ENCODE assay signal across 9 cellular contexts in the genomic region with DNA sequence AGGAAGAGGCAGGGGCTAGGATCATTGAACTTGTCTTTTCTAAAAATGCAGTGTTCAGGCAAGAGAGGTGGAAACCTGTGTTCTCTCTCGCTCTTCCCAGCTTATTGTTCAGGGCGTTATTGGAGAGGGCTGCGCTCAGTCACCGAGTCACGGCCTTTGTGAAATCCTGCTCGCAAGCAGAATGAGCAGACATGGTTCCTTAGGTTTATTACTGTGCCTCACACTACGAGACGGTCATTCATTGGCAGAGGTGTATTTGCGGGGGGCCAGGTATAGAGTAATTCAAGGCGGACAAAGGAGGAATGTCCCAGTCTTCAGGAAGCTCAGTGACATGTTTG. TPM values are rescaled to one million over a fixed set of nuclear protein-coding genes. Genes with fewer than 3 reads are reported as not detected.
A peak's percentile ranks its signal among the peaks of the same experiment; 100 is the strongest.
DNase-seq lines count a peak whose midpoint lies in the region; ATAC-seq, FAIRE-seq and TF ChIP-seq lines count a peak whose summit lies in the region.
"Had no signal": no experiment of that assay in that cellular context is flagged by ENCODE, and none has a peak within 500 bp of the region (broad histone marks: within the 10 kb centered on the region; RNA-seq: fewer than 3 reads in every experiment).

No MANE protein-coding gene starts in this region.

- TF ChIP-seq CTCF in astrocyte (IDR thresholded peaks at IDR 0.05; ENCODE audit: insufficient read depth, low read depth, low read length) (no peak), HepG2 (CRISPR knock-in tag; IDR thresholded peaks at IDR 0.05) (no peak), tibial artery (IDR thresholded peaks at IDR 0.05) (no peak)

- H3K27ac Mint-ChIP-seq in CD4-positive, alpha-beta memory T cell, result peak overlapping the region; percentile 91 to 99 (median 98)
- peak overlapping the region; percentile 97 for H3K27ac Mint-ChIP-seq in astrocyte (ENCODE audit: unreplicated experiment)

- DNase-seq in CD4-positive, alpha-beta memory T cell, result no peak
- DNase-seq in astrocyte (ENCODE audit: low read depth) (no peak), HepG2 (ENCODE audit: low spot score) (no peak), tibial artery (no peak), dedifferentiated amniotic fluid mesenchymal stem cell (ENCODE audit: extremely low spot score) (no peak), NCI-H748 (lab: John Stamatoyannopoulos, UW; ENCODE audit: unreplicated experiment) (no peak), NCI-H748 treated with DMSO at 0.1 percent for 48 hours (lab: John Stamatoyannopoulos, UW) (no peak)

- H2AFZ ChIP-seq in astrocyte (ENCODE audit: low read depth, low read length), result peak overlapping the region; percentile 82
- H2AFZ ChIP-seq in HepG2 (ENCODE audit: low read length), result no peak overlapping the region

- CTCF ChIA-PET in CD4-positive, alpha-beta memory T cell (lab: Charles Lee; ENCODE audit: partially characterized antibody), result interaction anchor here (0.7 to 3.0 kb wide), 15 partner anchors 9 to 116 kb away, joined by 3 to 12 read pairs (median 4); partner anchors contain the start of genes ALKBH4 and LRWD1
- CTCF ChIA-PET in HepG2 (lab: Yijun Ruan, JAX; ENCODE audit: low intra/inter-chr PET ratio, low total read pairs), result no interaction called here

- intact Hi-C loops in CD4-positive, alpha-beta memory T cell (cut with micrococcal nuclease), result loop anchor here (5.0 kb wide), 1 partner anchor 352 kb away; the partner anchor contains the start of gene FAM185A
- intact Hi-C loops in HepG2 (cut with micrococcal nuclease; ENCODE audit: unreplicated experiment) (no loop called here), tibial artery (cut with DNase I; ENCODE audit: low total_unique reads) (no loop called here)

- H3K36me3 ChIP-seq in CD4-positive, alpha-beta memory T cell (ENCODE audit: insufficient read depth, low read length), result peaks cover 12% of the 10 kb centered on the region
- H3K36me3 ChIP-seq in astrocyte (ENCODE audit: insufficient read depth, low read length), result peaks cover 24% of the 10 kb centered on the region
- H3K36me3 ChIP-seq in HepG2 (replicated peaks in 1 of 2; ENCODE audit: control insufficient read depth in 1 of 2, insufficient read depth in 2 of 2, low read length in 2 of 2), result peaks cover 5 to 29% of the 10 kb centered on the region in 2 experiments; a peak in 3 of 5 replicates
- H3K36me3 ChIP-seq in tibial artery, result peaks cover 11 to 29% (median 14%) of the 10 kb centered on the region in 3 donors

- H3K9ac ChIP-seq in astrocyte (ENCODE audit: low read length) (peak overlapping the region; percentile 98), HepG2 (ENCODE audit: insufficient read depth, low read depth, low read length) (peak overlapping the region; percentile 57)

- TF ChIP-seq EP300 in HepG2 (IDR thresholded peaks at IDR 0.05; ENCODE audit: low read depth in 2 of 2, low read length in 2 of 2) (no peak), HepG2 (CRISPR knock-in tag; IDR thresholded peaks at IDR 0.05; ENCODE audit: borderline replicate concordance) (no peak)

- POLR2A ChIA-PET in CD4-positive, alpha-beta memory T cell (lab: Charles Lee; ENCODE audit: partially characterized antibody), result interaction anchor here (0.7 to 4.7 kb wide), 17 partner anchors 8 to 679 kb away, joined by 3 to 37 read pairs (median 7); partner anchors contain the start of genes ALKBH4, ARMC10, FAM185A and FBXL13
- POLR2A ChIA-PET in HepG2 (lab: Yijun Ruan, JAX), result interaction anchor here (0.6 to 1.7 kb wide), 3 partner anchors 10 to 1143 kb away, joined by 3 to 6 read pairs (median 3); no protein-coding TSS in a partner anchor

- WGBS in HepG2 (ENCODE audit: low lambda C conversion rate), result 66% methylated on average over 10 of the region's 10 CpGs

- no peak; a peak in 1 of 4 replicates for TF ChIP-seq POLR2A in HepG2 (IDR thresholded peaks at IDR 0.05; ENCODE audit: insufficient read depth in 1 of 2, low read depth in 2 of 2, low read length in 2 of 2)

- H3K9me3 Mint-ChIP-seq in CD4-positive, alpha-beta memory T cell, result no peaks in the 10 kb centered on the region
- H3K9me3 Mint-ChIP-seq in astrocyte (ENCODE audit: unreplicated experiment), result no peaks in the 10 kb centered on the region

- peaks cover 11% of the 10 kb centered on the region for H4K20me1 ChIP-seq in astrocyte (ENCODE audit: insufficient read depth, low read length)
- peaks cover 4% of the 10 kb centered on the region; the same call in 1 of the 2 replicates for H4K20me1 ChIP-seq in HepG2 (ENCODE audit: insufficient read depth, low read length)

- H3K27me3 Mint-ChIP-seq in CD4-positive, alpha-beta memory T cell, result no peaks in the 10 kb centered on the region
- no peaks in the 10 kb centered on the region for H3K27me3 Mint-ChIP-seq in astrocyte (ENCODE audit: low read depth, unreplicated experiment)

- H3K9me3 ChIP-seq in CD4-positive, alpha-beta memory T cell (ENCODE audit: control insufficient read depth in 1 of 2, low read length in 2 of 2), result no peaks in the 10 kb centered on the region
- no peaks in the 10 kb centered on the region for H3K9me3 ChIP-seq in astrocyte (ENCODE audit: insufficient read depth, low read depth, low read length)
- H3K9me3 ChIP-seq in HepG2 (ENCODE audit: low read length), result no peaks in the 10 kb centered on the region
- H3K9me3 ChIP-seq in tibial artery, result no peaks in the 10 kb centered on the region

- peaks cover 17% of the 10 kb centered on the region for H3K4me1 ChIP-seq in CD4-positive, alpha-beta memory T cell (ENCODE audit: insufficient read depth, low read length)
- H3K4me1 ChIP-seq in astrocyte (ENCODE audit: insufficient read depth, low read length), result peaks cover 19% of the 10 kb centered on the region
- peaks cover 17% of the 10 kb centered on the region for H3K4me1 ChIP-seq in HepG2 (ENCODE audit: insufficient read depth, low read length)
- H3K4me1 ChIP-seq in tibial artery, result peaks cover 0 to 17% (median 10%) of the 10 kb centered on the region in 4 donors

- peaks cover 18 to 24% of the 10 kb centered on the region in 2 donors for H3K36me3 Mint-ChIP-seq in CD4-positive, alpha-beta memory T cell
- H3K36me3 Mint-ChIP-seq in astrocyte (ENCODE audit: low read depth, unreplicated experiment), result peaks cover 11% of the 10 kb centered on the region

- H3K4me3 ChIP-seq in CD4-positive, alpha-beta memory T cell (ENCODE audit: low read length in 2 of 2), result peak overlapping the region; percentile 67 to 97
- H3K4me3 ChIP-seq in astrocyte (ENCODE audit: insufficient read depth, low read depth, low read length) (peak overlapping the region; percentile 94), HepG2 (replicated peaks in 1 of 3; ENCODE audit: insufficient read depth in 1 of 3, low read depth in 2 of 3, low read length in 3 of 3) (peak overlapping the region; percentile 63 to 90 (median 87); a peak in 5 of 6 replicates), tibial artery (peak overlapping the region; percentile 74 to 95)

- H3K4me1 Mint-ChIP-seq in CD4-positive, alpha-beta memory T cell, result peaks cover 15 to 30% (median 18%) of the 10 kb centered on the region in 4 donors
- H3K4me1 Mint-ChIP-seq in astrocyte (ENCODE audit: low read depth, unreplicated experiment), result peaks cover 18% of the 10 kb centered on the region

- H3K79me2 ChIP-seq in astrocyte (ENCODE audit: insufficient read depth, low read length) (peaks cover 18% of the 10 kb centered on the region), HepG2 (ENCODE audit: insufficient read depth, low read length) (peaks cover 9% of the 10 kb centered on the region)

- peak overlapping the region; percentile 96 to 99 (median 96) for H3K4me3 Mint-ChIP-seq in CD4-positive, alpha-beta memory T cell
- H3K4me3 Mint-ChIP-seq in astrocyte (ENCODE audit: unreplicated experiment), result peak overlapping the region; percentile 95

- in situ Hi-C loops in HepG2 (cut with HindIII; ENCODE audit: extremely low pct_ligation_motif_present, low pct_unique_long_range_greater_than_20kb), result no loop called here

- no peaks in the 10 kb centered on the region for H3K27me3 ChIP-seq in CD4-positive, alpha-beta memory T cell (ENCODE audit: insufficient read depth, low read length)
- H3K27me3 ChIP-seq in astrocyte (ENCODE audit: insufficient read depth, low read length), result no peaks in the 10 kb centered on the region
- no peaks in the 10 kb centered on the region for H3K27me3 ChIP-seq in HepG2 (ENCODE audit: control insufficient read depth in 1 of 2, insufficient read depth in 2 of 2, low read length in 2 of 2)
- no peaks in the 10 kb centered on the region for H3K27me3 ChIP-seq in tibial artery

- H3K4me2 ChIP-seq in astrocyte (ENCODE audit: low read length) (peak overlapping the region; percentile 93), HepG2 (ENCODE audit: low read depth, low read length) (peak overlapping the region; percentile 88)

- no TSS peak for BruUV-seq in HepG2 (replicated peaks; lab: Mats Ljungman, UMichigan)

- TF ChIP-seq RAD21 in HepG2 (CRISPR knock-in tag; IDR thresholded peaks at IDR 0.05), result no peak

- FAIRE-seq in astrocyte (lab: Jason Lieb, UNC) (no peak), HepG2 (lab: Jason Lieb, UNC) (no peak)

- ATAC-seq in HG03095 (IDR thresholded peaks at IDR 0.05; ENCODE audit: unreplicated experiment), result peak; percentile 3
- peak; percentile 35 for ATAC-seq in HepG2

- H3K27ac ChIP-seq in CD4-positive, alpha-beta memory T cell (ENCODE audit: low read depth, low read length), result peak overlapping the region; percentile 91
- peak overlapping the region; percentile 86 for H3K27ac ChIP-seq in astrocyte (ENCODE audit: low read depth, low read length)
- peak overlapping the region; percentile 54 for H3K27ac ChIP-seq in HepG2 (ENCODE audit: extremely low read length, insufficient read depth, low read length)
- H3K27ac ChIP-seq in tibial artery, result peak overlapping the region; percentile 81 to 85

RNA-seq across cellular contexts. Expression of gene PRKRIP1, which starts 0.6 kb away (rescaled TPM):
- 10 to 100 TPM; 43.2 to 47.6 TPM for total RNA-seq in CD4-positive, alpha-beta memory T cell
- 10 to 100 TPM in 1 of 2 donors, 1 to 10 TPM in 1; 9.7 to 21.7 TPM for polyA plus RNA-seq in CD4-positive, alpha-beta memory T cell
- total RNA-seq in astrocyte (35.1 and 37.3 TPM in 2 replicates), HepG2 (2016; rRNA removed; fragmentation: Illumina TruSeq; extraction: Trizol) (13.2 and 16.8 TPM in 2 replicates)
- total RNA-seq in HepG2 (2016; cell fraction: cytosol; rRNA removed; fragmentation: Illumina TruSeq; extraction: Trizol; ENCODE audit: low read depth), result 6.5 and 6.6 TPM in 2 replicates
- 12.1 and 15.9 TPM in 2 replicates for total RNA-seq in HepG2 (2016; cell fraction: insoluble cytoplasmic fraction; rRNA removed; fragmentation: Illumina TruSeq; extraction: Trizol)
- total RNA-seq in HepG2 (2016; cell fraction: membrane; rRNA removed; fragmentation: Illumina TruSeq; extraction: Trizol), result 7.9 and 8.7 TPM in 2 replicates
- 11.8 and 15.0 TPM in 2 replicates for total RNA-seq in HepG2 (2016; cell fraction: nucleus; rRNA removed; fragmentation: Illumina TruSeq; extraction: Trizol)
- polyA plus RNA-seq in HepG2 (2011; rRNA removed), result 13.2 and 16.4 TPM in 2 replicates
- 10.2 and 11.6 TPM in 2 replicates for polyA plus RNA-seq in HepG2 (2011; cell fraction: cytosol; rRNA removed)
- polyA plus RNA-seq in HepG2 (2011; cell fraction: nucleus; rRNA removed), result 65.4 and 70.0 TPM in 2 replicates
- polyA plus RNA-seq in HepG2 (2012), result 14.2 and 15.7 TPM in 2 replicates
- 4.3 and 5.8 TPM in 2 replicates for polyA plus RNA-seq in HepG2 (2016; cell fraction: cytosol; fragmentation: Illumina TruSeq; extraction: Trizol; ENCODE audit: low read depth)
- 15.0 TPM in 2 replicates for polyA plus RNA-seq in HepG2 (2016; cell fraction: insoluble cytoplasmic fraction; fragmentation: Illumina TruSeq; extraction: Trizol; ENCODE audit: low read depth)
- polyA plus RNA-seq in HepG2 (2016; cell fraction: membrane; fragmentation: Illumina TruSeq; extraction: Trizol; ENCODE audit: low read depth), result 6.4 and 7.8 TPM in 2 replicates
- 40.8 and 41.7 TPM in 2 replicates for polyA plus RNA-seq in HepG2 (2016; cell fraction: nucleus; fragmentation: Illumina TruSeq; extraction: Trizol; ENCODE audit: insufficient read depth, low read depth)
- 6.2 and 6.6 TPM in 2 replicates for polyA minus RNA-seq in HepG2 (2011; rRNA and poly(A)+ RNA removed; ENCODE audit: low replicate concordance)
- polyA minus RNA-seq in HepG2 (2011; cell fraction: cytosol; rRNA and poly(A)+ RNA removed), result 3.4 and 4.0 TPM in 2 replicates
- 14.5 and 17.1 TPM in 2 replicates for polyA minus RNA-seq in HepG2 (2011; cell fraction: nucleus; rRNA and poly(A)+ RNA removed)

RNA-seq across cellular contexts. Expression of gene ORAI2, which starts 37.8 kb away (rescaled TPM):
- 10 to 100 TPM; 29.0 to 31.6 TPM for total RNA-seq in CD4-positive, alpha-beta memory T cell
- polyA plus RNA-seq in CD4-positive, alpha-beta memory T cell, result 10 to 100 TPM; 42.9 to 53.3 TPM
- total RNA-seq in astrocyte, result 57.6 and 64.4 TPM in 2 replicates
- total RNA-seq in HepG2 (2016; rRNA removed; fragmentation: Illumina TruSeq; extraction: Trizol), result 6.0 and 6.1 TPM in 2 replicates
- total RNA-seq in HepG2 (2016; cell fraction: cytosol; rRNA removed; fragmentation: Illumina TruSeq; extraction: Trizol; ENCODE audit: low read depth), result 2.1 and 3.0 TPM in 2 replicates
- total RNA-seq in HepG2 (2016; cell fraction: insoluble cytoplasmic fraction; rRNA removed; fragmentation: Illumina TruSeq; extraction: Trizol), result 3.2 and 5.4 TPM in 2 replicates
- 6.5 and 8.2 TPM in 2 replicates for total RNA-seq in HepG2 (2016; cell fraction: membrane; rRNA removed; fragmentation: Illumina TruSeq; extraction: Trizol)
- total RNA-seq in HepG2 (2016; cell fraction: nucleus; rRNA removed; fragmentation: Illumina TruSeq; extraction: Trizol), result 2.8 and 3.3 TPM in 2 replicates
- polyA plus RNA-seq in HepG2 (2011; rRNA removed), result 3.0 and 5.6 TPM in 2 replicates
- 4.7 and 7.5 TPM in 2 replicates for polyA plus RNA-seq in HepG2 (2011; cell fraction: cytosol; rRNA removed)
- 4.1 and 5.2 TPM in 2 replicates for polyA plus RNA-seq in HepG2 (2011; cell fraction: nucleus; rRNA removed)
- 2.1 and 3.0 TPM in 2 replicates for polyA plus RNA-seq in HepG2 (2012)
- 3.6 and 4.2 TPM in 2 replicates for polyA plus RNA-seq in HepG2 (2016; cell fraction: cytosol; fragmentation: Illumina TruSeq; extraction: Trizol; ENCODE audit: low read depth)
- polyA plus RNA-seq in HepG2 (2016; cell fraction: insoluble cytoplasmic fraction; fragmentation: Illumina TruSeq; extraction: Trizol; ENCODE audit: low read depth), result 4.2 and 4.4 TPM in 2 replicates
- 7.2 and 7.3 TPM in 2 replicates for polyA plus RNA-seq in HepG2 (2016; cell fraction: membrane; fragmentation: Illumina TruSeq; extraction: Trizol; ENCODE audit: low read depth)
- polyA plus RNA-seq in HepG2 (2016; cell fraction: nucleus; fragmentation: Illumina TruSeq; extraction: Trizol; ENCODE audit: insufficient read depth, low read depth), result 3.2 and 3.6 TPM in 2 replicates
- polyA minus RNA-seq in HepG2 (2011; rRNA and poly(A)+ RNA removed; ENCODE audit: low replicate concordance), result 17.1 and 29.8 TPM in 2 replicates
- 3.8 and 4.9 TPM in 2 replicates for polyA minus RNA-seq in HepG2 (2011; cell fraction: cytosol; rRNA and poly(A)+ RNA removed)
- 1.7 and 3.0 TPM in 2 replicates for polyA minus RNA-seq in HepG2 (2011; cell fraction: nucleus; rRNA and poly(A)+ RNA removed)

RNA-seq across cellular contexts. Expression of gene SPDYE6, which starts 39.3 kb away (rescaled TPM):
- not detected for total RNA-seq in CD4-positive, alpha-beta memory T cell
- under 1 TPM; 0.14 to 0.73 TPM for polyA plus RNA-seq in CD4-positive, alpha-beta memory T cell
- total RNA-seq in astrocyte (not detected in 2 replicates), HepG2 (2016; rRNA removed; fragmentation: Illumina TruSeq; extraction: Trizol) (0.07 TPM in 1 of 2 replicates, not detected in the other)
- total RNA-seq in HepG2 (2016; cell fraction: cytosol; rRNA removed; fragmentation: Illumina TruSeq; extraction: Trizol; ENCODE audit: low read depth), result 0.20 TPM in 1 of 2 replicates, not detected in the other
- not detected in 2 replicates for total RNA-seq in HepG2 (2016; cell fraction: insoluble cytoplasmic fraction; rRNA removed; fragmentation: Illumina TruSeq; extraction: Trizol)
- 0.19 TPM in 1 of 2 replicates, not detected in the other for total RNA-seq in HepG2 (2016; cell fraction: membrane; rRNA removed; fragmentation: Illumina TruSeq; extraction: Trizol)
- total RNA-seq in HepG2 (2016; cell fraction: nucleus; rRNA removed; fragmentation: Illumina TruSeq; extraction: Trizol), result not detected in 2 replicates
- polyA plus RNA-seq in HepG2 (2011; rRNA removed), result not detected in 2 replicates
- not detected in 2 replicates for polyA plus RNA-seq in HepG2 (2011; cell fraction: cytosol; rRNA removed)
- polyA plus RNA-seq in HepG2 (2011; cell fraction: nucleus; rRNA removed), result not detected in 2 replicates
- 0.48 and 0.79 TPM in 2 replicates for polyA plus RNA-seq in HepG2 (2012)
- not detected in 2 replicates for polyA plus RNA-seq in HepG2 (2016; cell fraction: cytosol; fragmentation: Illumina TruSeq; extraction: Trizol; ENCODE audit: low read depth)
- not detected in 2 replicates for polyA plus RNA-seq in HepG2 (2016; cell fraction: insoluble cytoplasmic fraction; fragmentation: Illumina TruSeq; extraction: Trizol; ENCODE audit: low read depth)
- not detected in 2 replicates for polyA plus RNA-seq in HepG2 (2016; cell fraction: membrane; fragmentation: Illumina TruSeq; extraction: Trizol; ENCODE audit: low read depth)
- not detected in 2 replicates for polyA plus RNA-seq in HepG2 (2016; cell fraction: nucleus; fragmentation: Illumina TruSeq; extraction: Trizol; ENCODE audit: insufficient read depth, low read depth)
- polyA minus RNA-seq in HepG2 (2011; rRNA and poly(A)+ RNA removed; ENCODE audit: low replicate concordance), result not detected in 2 replicates
- not detected in 2 replicates for polyA minus RNA-seq in HepG2 (2011; cell fraction: cytosol; rRNA and poly(A)+ RNA removed)
- not detected in 2 replicates for polyA minus RNA-seq in HepG2 (2011; cell fraction: nucleus; rRNA and poly(A)+ RNA removed)
- total RNA-seq: LHCN-M2 had no signal
